In genomic region chrX:97167333-97167732, GRCh38 we compare ENCODE assay signal across 16 cellular contexts.
"Had no signal": no experiment of that assay in that cellular context is flagged by ENCODE, and none has a peak within 500 bp of the region (broad histone marks: within the 10 kb centered on the region; RNA-seq: fewer than 3 reads in every experiment).

No MANE protein-coding gene starts in this region.

- H3K27ac ChIP-seq: esophagus muscularis mucosa, pancreas, stomach, VCaP had no signal

- H3K9me3 Mint-ChIP-seq: activated CD4-positive, alpha-beta memory T cell treated with anti-CD3 and anti-CD28 coated beads for 36 hours; activated naive CD8-positive, alpha-beta T cell treated with anti-CD3 and anti-CD28 coated beads for 36 hours; activated T-cell treated with anti-CD3 and anti-CD28 coated beads, Interleukin-2, amount 50 U/mL, for 72 hours had no signal

- H3K9me3 ChIP-seq: esophagus muscularis mucosa, pancreas, stomach had no signal

- H3K27me3 ChIP-seq: esophagus muscularis mucosa, pancreas, stomach had no signal

- H3K4me1 ChIP-seq: esophagus muscularis mucosa, pancreas, stomach had no signal

- H3K36me3 Mint-ChIP-seq: activated CD4-positive, alpha-beta memory T cell treated with anti-CD3 and anti-CD28 coated beads for 36 hours; immature natural killer cell; naive B cell had no signal

- H3K27me3 Mint-ChIP-seq: activated CD4-positive, alpha-beta memory T cell treated with anti-CD3 and anti-CD28 coated beads for 36 hours; activated naive CD8-positive, alpha-beta T cell treated with anti-CD3 and anti-CD28 coated beads for 36 hours; naive B cell had no signal

- DNase-seq: activated CD4-positive, alpha-beta memory T cell treated with anti-CD3 and anti-CD28 coated beads for 36 hours; activated gamma-delta T cell treated with Interleukin-2 at 50 U/mL for 16 hours; activated naive CD8-positive, alpha-beta T cell treated with anti-CD3 and anti-CD28 coated beads for 36 hours; activated T-cell treated with anti-CD3 and anti-CD28 coated beads, Interleukin-2, amount 50 U/mL, for 72 hours; aorta; glutamatergic neuron; immature natural killer cell; left cardiac atrium; naive B cell; pancreas; stimulated activated CD4-positive, alpha-beta T cell treated with anti-CD3 and anti-CD28 coated beads, Interleukin-15, amount 100 ng/mL, for 24 hours; stimulated activated CD4-positive, alpha-beta T cell treated with anti-CD3 and anti-CD28 coated beads, Interleukin-4, amount 100 ng/mL, for 24 hours; stomach had no signal

- H3K27ac Mint-ChIP-seq: activated CD4-positive, alpha-beta memory T cell treated with anti-CD3 and anti-CD28 coated beads for 36 hours; activated naive CD8-positive, alpha-beta T cell treated with anti-CD3 and anti-CD28 coated beads for 36 hours; activated T-cell treated with anti-CD3 and anti-CD28 coated beads, Interleukin-2, amount 50 U/mL, for 72 hours; immature natural killer cell had no signal

- H3K4me3 ChIP-seq: esophagus muscularis mucosa, pancreas, stomach had no signal

- FAIRE-seq: bronchial epithelial cell had no signal

- H3K4me3 Mint-ChIP-seq: activated CD4-positive, alpha-beta memory T cell treated with anti-CD3 and anti-CD28 coated beads for 36 hours; activated naive CD8-positive, alpha-beta T cell treated with anti-CD3 and anti-CD28 coated beads for 36 hours; activated T-cell treated with anti-CD3 and anti-CD28 coated beads, Interleukin-2, amount 50 U/mL, for 72 hours; immature natural killer cell; naive B cell had no signal

- H3K36me3 ChIP-seq: esophagus muscularis mucosa, pancreas, stomach had no signal

- ATAC-seq: activated T-cell treated with anti-CD3 and anti-CD28 coated beads, Interleukin-2, amount 50 U/mL, for 72 hours; left cardiac atrium; pancreas had no signal
